ENCODE assay signal across 1 cellular context in the genomic region with DNA sequence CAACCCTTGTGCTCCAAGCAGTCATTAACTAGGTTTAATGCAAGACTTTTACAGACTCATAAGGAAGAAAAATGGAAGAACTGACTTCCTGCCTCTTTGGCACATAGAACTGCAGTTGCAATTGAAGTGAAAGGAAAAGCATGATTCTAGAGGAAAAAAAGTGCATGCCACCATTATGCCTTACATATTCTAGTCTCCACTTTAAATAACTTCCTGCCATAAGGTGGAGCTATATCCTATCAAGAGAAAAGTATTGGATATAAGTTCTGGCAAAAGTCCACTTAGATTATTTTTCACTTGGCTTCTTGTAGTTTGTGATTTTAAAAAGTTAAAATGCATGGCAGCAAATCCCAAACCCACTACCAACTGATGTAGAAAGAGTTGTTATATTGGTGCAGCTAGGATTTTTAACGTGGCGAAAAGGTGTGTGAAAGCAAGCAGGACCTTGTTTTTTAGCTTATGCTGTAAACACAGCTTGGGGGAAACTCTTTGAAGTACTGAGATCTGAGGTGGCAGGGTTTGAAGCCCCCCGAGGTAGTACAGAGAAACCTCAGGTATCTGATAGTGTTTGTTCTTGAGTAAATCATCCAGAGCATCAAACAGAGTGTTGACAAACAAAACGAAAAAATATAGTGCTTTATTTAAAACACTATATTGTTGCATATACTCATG.
TF ChIP-seq lines count a peak whose summit lies in the region.

No MANE protein-coding gene starts in this region.

TF ChIP-seq in liver, 16 proteins besides CTCF, POLR2A, EP300 and RAD21 (continued from another document):
- TF ChIP-seq, protein P1, sequence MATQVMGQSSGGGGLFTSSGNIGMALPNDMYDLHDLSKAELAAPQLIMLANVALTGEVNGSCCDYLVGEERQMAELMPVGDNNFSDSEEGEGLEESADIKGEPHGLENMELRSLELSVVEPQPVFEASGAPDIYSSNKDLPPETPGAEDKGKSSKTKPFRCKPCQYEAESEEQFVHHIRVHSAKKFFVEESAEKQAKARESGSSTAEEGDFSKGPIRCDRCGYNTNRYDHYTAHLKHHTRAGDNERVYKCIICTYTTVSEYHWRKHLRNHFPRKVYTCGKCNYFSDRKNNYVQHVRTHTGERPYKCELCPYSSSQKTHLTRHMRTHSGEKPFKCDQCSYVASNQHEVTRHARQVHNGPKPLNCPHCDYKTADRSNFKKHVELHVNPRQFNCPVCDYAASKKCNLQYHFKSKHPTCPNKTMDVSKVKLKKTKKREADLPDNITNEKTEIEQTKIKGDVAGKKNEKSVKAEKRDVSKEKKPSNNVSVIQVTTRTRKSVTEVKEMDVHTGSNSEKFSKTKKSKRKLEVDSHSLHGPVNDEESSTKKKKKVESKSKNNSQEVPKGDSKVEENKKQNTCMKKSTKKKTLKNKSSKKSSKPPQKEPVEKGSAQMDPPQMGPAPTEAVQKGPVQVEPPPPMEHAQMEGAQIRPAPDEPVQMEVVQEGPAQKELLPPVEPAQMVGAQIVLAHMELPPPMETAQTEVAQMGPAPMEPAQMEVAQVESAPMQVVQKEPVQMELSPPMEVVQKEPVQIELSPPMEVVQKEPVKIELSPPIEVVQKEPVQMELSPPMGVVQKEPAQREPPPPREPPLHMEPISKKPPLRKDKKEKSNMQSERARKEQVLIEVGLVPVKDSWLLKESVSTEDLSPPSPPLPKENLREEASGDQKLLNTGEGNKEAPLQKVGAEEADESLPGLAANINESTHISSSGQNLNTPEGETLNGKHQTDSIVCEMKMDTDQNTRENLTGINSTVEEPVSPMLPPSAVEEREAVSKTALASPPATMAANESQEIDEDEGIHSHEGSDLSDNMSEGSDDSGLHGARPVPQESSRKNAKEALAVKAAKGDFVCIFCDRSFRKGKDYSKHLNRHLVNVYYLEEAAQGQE (IDR thresholded peaks at IDR 0.05): no peak
TF ChIP-seq in liver: peak in this region for 1.
